ENCODE assay signal across 21 cellular contexts in genomic region chr2:235083822-235084221, GRCh38.
"Had no signal": no experiment of that assay in that cellular context is flagged by ENCODE, and none has a peak within 500 bp of the region (broad histone marks: within the 10 kb centered on the region; RNA-seq: fewer than 3 reads in every experiment).

No MANE protein-coding gene starts in this region.

- H2AFZ ChIP-seq: neural progenitor cell had no signal

- H3K9me3 ChIP-seq: esophagus muscularis mucosa, transverse colon, uterus had no signal

- DNase-seq: activated CD4-positive, alpha-beta T cell treated with anti-CD3 and anti-CD28 coated beads for 1 hour; activated CD4-positive, alpha-beta T cell treated with anti-CD3 and anti-CD28 coated beads, Interleukin-2, amount 50 U/mL, for 1 hour; activated CD8-positive, alpha-beta T cell treated with anti-CD3 and anti-CD28 coated beads, Interleukin-2, amount 10 ng/mL, durations not matched to agents 7 days and 5 days; activated naive CD4-positive, alpha-beta T cell; activated T-cell treated with anti-CD3 and anti-CD28 coated beads, Interleukin-2, amount 50 U/mL, for 24 hours; effector memory CD8-positive, alpha-beta T cell; kidney; left lung; naive thymus-derived CD8-positive, alpha-beta T cell; posterior cingulate gyrus; stimulated activated CD4-positive, alpha-beta T cell treated with anti-CD3 and anti-CD28 coated beads, Interleukin-15, amount 100 ng/mL, for 24 hours; transverse colon; uterus had no signal

- H3K9ac ChIP-seq: neural progenitor cell had no signal

- H3K27me3 ChIP-seq: esophagus muscularis mucosa, left lung, neural progenitor cell, transverse colon, uterus had no signal

- H3K27ac ChIP-seq: esophagus muscularis mucosa, left lung, neural progenitor cell, transverse colon, uterus had no signal

- H3K4me3 ChIP-seq: esophagus muscularis mucosa, left lung, lung, neural progenitor cell, smooth muscle cell, transverse colon, uterus had no signal

- H3K4me2 ChIP-seq: neural progenitor cell, smooth muscle cell had no signal

- FAIRE-seq: astrocyte, colon, endothelial cell of umbilical vein, kidney, TTC549 had no signal

- H3K4me1 ChIP-seq: uterus had no signal

- H3K36me3 ChIP-seq: esophagus muscularis mucosa, left lung, neural progenitor cell, transverse colon, uterus had no signal
